ENCODE assay signal across 1 cellular context in the genomic region with DNA sequence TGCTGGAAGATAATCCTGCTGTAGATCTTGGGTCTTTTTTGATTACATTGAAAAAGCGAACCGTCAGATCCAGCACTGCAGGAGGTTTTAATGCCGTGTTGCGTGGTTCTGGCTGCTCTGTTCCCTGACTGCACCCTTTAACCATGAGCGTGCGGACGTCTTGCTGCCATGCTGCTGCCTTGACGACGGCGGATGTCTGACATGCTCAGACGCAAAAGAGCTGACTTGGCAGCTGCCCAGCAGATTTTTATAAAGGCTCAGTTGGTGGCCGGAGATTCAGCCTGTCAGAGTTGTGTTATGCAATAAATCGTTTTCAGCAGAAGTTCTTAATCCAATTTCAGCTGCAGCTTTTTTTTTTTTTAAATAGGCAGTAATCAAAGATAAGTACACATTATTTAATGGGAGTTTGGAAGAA.
TF ChIP-seq lines count a peak whose summit lies in the region.

No MANE protein-coding gene starts in this region.

TF ChIP-seq in HEK293, 187 proteins besides CTCF, POLR2A, EP300 and RAD21 (continued from another document and continues in another):
- TF ChIP-seq, protein P1, sequence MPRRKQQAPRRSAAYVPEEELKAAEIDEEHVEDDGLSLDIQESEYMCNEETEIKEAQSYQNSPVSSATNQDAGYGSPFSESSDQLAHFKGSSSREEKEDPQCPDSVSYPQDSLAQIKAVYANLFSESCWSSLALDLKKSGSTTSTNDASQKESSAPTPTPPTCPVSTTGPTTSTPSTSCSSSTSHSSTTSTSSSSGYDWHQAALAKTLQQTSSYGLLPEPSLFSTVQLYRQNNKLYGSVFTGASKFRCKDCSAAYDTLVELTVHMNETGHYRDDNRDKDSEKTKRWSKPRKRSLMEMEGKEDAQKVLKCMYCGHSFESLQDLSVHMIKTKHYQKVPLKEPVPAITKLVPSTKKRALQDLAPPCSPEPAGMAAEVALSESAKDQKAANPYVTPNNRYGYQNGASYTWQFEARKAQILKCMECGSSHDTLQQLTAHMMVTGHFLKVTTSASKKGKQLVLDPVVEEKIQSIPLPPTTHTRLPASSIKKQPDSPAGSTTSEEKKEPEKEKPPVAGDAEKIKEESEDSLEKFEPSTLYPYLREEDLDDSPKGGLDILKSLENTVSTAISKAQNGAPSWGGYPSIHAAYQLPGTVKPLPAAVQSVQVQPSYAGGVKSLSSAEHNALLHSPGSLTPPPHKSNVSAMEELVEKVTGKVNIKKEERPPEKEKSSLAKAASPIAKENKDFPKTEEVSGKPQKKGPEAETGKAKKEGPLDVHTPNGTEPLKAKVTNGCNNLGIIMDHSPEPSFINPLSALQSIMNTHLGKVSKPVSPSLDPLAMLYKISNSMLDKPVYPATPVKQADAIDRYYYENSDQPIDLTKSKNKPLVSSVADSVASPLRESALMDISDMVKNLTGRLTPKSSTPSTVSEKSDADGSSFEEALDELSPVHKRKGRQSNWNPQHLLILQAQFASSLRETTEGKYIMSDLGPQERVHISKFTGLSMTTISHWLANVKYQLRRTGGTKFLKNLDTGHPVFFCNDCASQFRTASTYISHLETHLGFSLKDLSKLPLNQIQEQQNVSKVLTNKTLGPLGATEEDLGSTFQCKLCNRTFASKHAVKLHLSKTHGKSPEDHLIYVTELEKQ (tag by site-specific recombination; IDR thresholded peaks at IDR 0.05; ENCODE audit: borderline replicate concordance) = no peak; the same call in 1 of the 2 replicates
- TF ChIP-seq ZNF175 (tag by site-specific recombination; IDR thresholded peaks at IDR 0.05) (no peak), ZFHX2 (tag by site-specific recombination; conservative IDR thresholded peaks at IDR 0.05) (no peak), ZBTB8A (tag by site-specific recombination; IDR thresholded peaks at IDR 0.05) (peak; percentile 50; the same call in 1 of the 2 replicates), ZNF146 (tag by site-specific recombination; IDR thresholded peaks at IDR 0.05) (no peak), ZNF571 (tag by site-specific recombination; IDR thresholded peaks at IDR 0.05) (no peak), ZNF677 (tag by site-specific recombination; IDR thresholded peaks at IDR 0.05) (no peak), ZNF311 (tag by site-specific recombination; IDR thresholded peaks at IDR 0.05; ENCODE audit: borderline replicate concordance) (no peak), ZNF596 (tag by site-specific recombination; IDR thresholded peaks at IDR 0.05) (no peak), ZNF366 (tag by site-specific recombination; conservative IDR thresholded peaks at IDR 0.05) (no peak), REPIN1 (tag by site-specific recombination; IDR thresholded peaks at IDR 0.05; ENCODE audit: low read depth) (no peak), ZBTB49 (tag by site-specific recombination; IDR thresholded peaks at IDR 0.05; ENCODE audit: low read depth) (no peak), ZEB2 (tag by site-specific recombination; IDR thresholded peaks at IDR 0.05) (peak; percentile 66), SP7 (tag by site-specific recombination; IDR thresholded peaks at IDR 0.05) (0 out of 2 replicates have a peak, but pooled peaks have one; percentile 24), ZNF544 (tag by site-specific recombination; IDR thresholded peaks at IDR 0.05) (no peak), ZNF202 (tag by site-specific recombination; IDR thresholded peaks at IDR 0.05; ENCODE audit: borderline replicate concordance) (no peak), ZNF24 (tag by site-specific recombination; IDR thresholded peaks at IDR 0.05) (no peak), PRDM6 (tag by site-specific recombination; IDR thresholded peaks at IDR 0.05) (peak; percentile 99), ZIC2 (tag by site-specific recombination; IDR thresholded peaks at IDR 0.05) (peak; percentile 64), ZNF837 (tag by site-specific recombination; IDR thresholded peaks at IDR 0.05) (no peak), ZFP69B (tag by site-specific recombination; IDR thresholded peaks at IDR 0.05) (no peak), SP2 (tag by site-specific recombination; IDR thresholded peaks at IDR 0.05) (no peak), ZNF624 (tag by site-specific recombination; IDR thresholded peaks at IDR 0.05) (no peak), ZNF426 (tag by site-specific recombination; IDR thresholded peaks at IDR 0.05) (no peak), ZNF280C (tag by site-specific recombination; IDR thresholded peaks at IDR 0.05) (no peak), ZBTB7A (tag by site-specific recombination; IDR thresholded peaks at IDR 0.05; ENCODE audit: low read depth) (no peak), ZNF548 (tag by site-specific recombination; IDR thresholded peaks at IDR 0.05) (no peak), ZNF23 (tag by site-specific recombination; IDR thresholded peaks at IDR 0.05; ENCODE audit: borderline replicate concordance) (no peak), ZNF211 (tag by site-specific recombination; IDR thresholded peaks at IDR 0.05; ENCODE audit: low read depth) (no peak), ZNF354C (tag by site-specific recombination; IDR thresholded peaks at IDR 0.05; ENCODE audit: borderline replicate concordance, low read depth) (no peak), ZNF555 (tag by site-specific recombination; conservative IDR thresholded peaks at IDR 0.05) (no peak), KLF8 (tag by site-specific recombination; IDR thresholded peaks at IDR 0.05) (0 out of 2 replicates have a peak, but pooled peaks have one; percentile 21), ZSCAN4 (tag by site-specific recombination; IDR thresholded peaks at IDR 0.05) (no peak), ZSCAN30 (tag by site-specific recombination; IDR thresholded peaks at IDR 0.05) (0 out of 2 replicates have a peak, but pooled peaks have one; percentile 24), YY1 (tag by site-specific recombination; IDR thresholded peaks at IDR 0.05) (no peak), ZBTB6 (tag by site-specific recombination; IDR thresholded peaks at IDR 0.05) (no peak), ZNF157 (tag by site-specific recombination; IDR thresholded peaks at IDR 0.05) (no peak), ZXDB (tag by site-specific recombination; IDR thresholded peaks at IDR 0.05) (peak; percentile 66; the same call in 1 of the 2 replicates), ZSCAN23 (tag by site-specific recombination; IDR thresholded peaks at IDR 0.05) (no peak), ZNF621 (tag by site-specific recombination; IDR thresholded peaks at IDR 0.05) (no peak), ZNF133 (tag by site-specific recombination; IDR thresholded peaks at IDR 0.05) (no peak), ZFP3 (tag by site-specific recombination; IDR thresholded peaks at IDR 0.05; ENCODE audit: low read depth) (no peak), ZNF248 (tag by site-specific recombination; IDR thresholded peaks at IDR 0.05) (no peak), ZNF585B (tag by site-specific recombination; IDR thresholded peaks at IDR 0.05) (no peak), IKZF3 (tag by site-specific recombination; IDR thresholded peaks at IDR 0.05) (no peak), ZNF391 (tag by site-specific recombination; IDR thresholded peaks at IDR 0.05; ENCODE audit: borderline replicate concordance, low read depth) (no peak), ZNF549 (tag by site-specific recombination; IDR thresholded peaks at IDR 0.05) (no peak), ZNF174 (tag by site-specific recombination; IDR thresholded peaks at IDR 0.05) (no peak)
- TF ChIP-seq, protein P2, sequence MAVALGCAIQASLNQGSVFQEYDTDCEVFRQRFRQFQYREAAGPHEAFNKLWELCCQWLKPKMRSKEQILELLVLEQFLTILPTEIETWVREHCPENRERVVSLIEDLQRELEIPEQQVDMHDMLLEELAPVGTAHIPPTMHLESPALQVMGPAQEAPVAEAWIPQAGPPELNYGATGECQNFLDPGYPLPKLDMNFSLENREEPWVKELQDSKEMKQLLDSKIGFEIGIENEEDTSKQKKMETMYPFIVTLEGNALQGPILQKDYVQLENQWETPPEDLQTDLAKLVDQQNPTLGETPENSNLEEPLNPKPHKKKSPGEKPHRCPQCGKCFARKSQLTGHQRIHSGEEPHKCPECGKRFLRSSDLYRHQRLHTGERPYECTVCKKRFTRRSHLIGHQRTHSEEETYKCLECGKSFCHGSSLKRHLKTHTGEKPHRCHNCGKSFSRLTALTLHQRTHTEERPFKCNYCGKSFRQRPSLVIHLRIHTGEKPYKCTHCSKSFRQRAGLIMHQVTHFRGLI (tag by site-specific recombination; IDR thresholded peaks at IDR 0.05) = no peak
- TF ChIP-seq, protein P3, sequence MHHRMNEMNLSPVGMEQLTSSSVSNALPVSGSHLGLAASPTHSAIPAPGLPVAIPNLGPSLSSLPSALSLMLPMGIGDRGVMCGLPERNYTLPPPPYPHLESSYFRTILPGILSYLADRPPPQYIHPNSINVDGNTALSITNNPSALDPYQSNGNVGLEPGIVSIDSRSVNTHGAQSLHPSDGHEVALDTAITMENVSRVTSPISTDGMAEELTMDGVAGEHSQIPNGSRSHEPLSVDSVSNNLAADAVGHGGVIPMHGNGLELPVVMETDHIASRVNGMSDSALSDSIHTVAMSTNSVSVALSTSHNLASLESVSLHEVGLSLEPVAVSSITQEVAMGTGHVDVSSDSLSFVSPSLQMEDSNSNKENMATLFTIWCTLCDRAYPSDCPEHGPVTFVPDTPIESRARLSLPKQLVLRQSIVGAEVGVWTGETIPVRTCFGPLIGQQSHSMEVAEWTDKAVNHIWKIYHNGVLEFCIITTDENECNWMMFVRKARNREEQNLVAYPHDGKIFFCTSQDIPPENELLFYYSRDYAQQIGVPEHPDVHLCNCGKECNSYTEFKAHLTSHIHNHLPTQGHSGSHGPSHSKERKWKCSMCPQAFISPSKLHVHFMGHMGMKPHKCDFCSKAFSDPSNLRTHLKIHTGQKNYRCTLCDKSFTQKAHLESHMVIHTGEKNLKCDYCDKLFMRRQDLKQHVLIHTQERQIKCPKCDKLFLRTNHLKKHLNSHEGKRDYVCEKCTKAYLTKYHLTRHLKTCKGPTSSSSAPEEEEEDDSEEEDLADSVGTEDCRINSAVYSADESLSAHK (tag by site-specific recombination; IDR thresholded peaks at IDR 0.05) = peak; percentile 53
